6 cellular contexts compared by ENCODE assay signal in the genomic region with DNA sequence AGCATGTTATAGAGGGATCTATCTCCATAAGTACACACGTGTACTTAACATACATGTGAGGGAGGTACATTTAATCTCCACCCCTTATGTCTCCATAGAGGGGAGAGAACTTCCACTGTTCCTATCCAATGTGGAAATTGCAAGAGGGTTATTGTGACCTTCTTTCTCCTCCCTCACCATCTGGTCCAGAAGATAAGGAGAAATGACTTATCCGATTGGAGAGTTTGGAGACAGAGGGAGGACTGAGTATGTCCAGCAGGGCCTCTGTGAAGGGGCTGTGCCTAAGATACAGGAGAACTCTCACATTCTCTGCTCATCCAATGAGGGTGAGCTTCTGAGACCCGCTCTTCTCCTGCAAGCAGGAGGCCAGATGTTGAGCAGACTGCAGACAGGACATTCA.
"Had no signal": no experiment of that assay in that cellular context is flagged by ENCODE, and none has a peak within 500 bp of the region (broad histone marks: within the 10 kb centered on the region; RNA-seq: fewer than 3 reads in every experiment).

No MANE protein-coding gene starts in this region.

- DNase-seq: GM23248, GOT3, H7, IMR-90, KBM-7 had no signal

- ATAC-seq: HCT116 had no signal
